In genomic region chr5:68499952-68500351, GRCh38 we compare ENCODE assay signal across 29 cellular contexts.
DNase-seq lines count a peak whose midpoint lies in the region; ATAC-seq and TF ChIP-seq lines count a peak whose summit lies in the region.
"Had no signal": no experiment of that assay in that cellular context is flagged by ENCODE, and none has a peak within 500 bp of the region (broad histone marks: within the 10 kb centered on the region; RNA-seq: fewer than 3 reads in every experiment).

No MANE protein-coding gene starts in this region.

- H3K36me3 ChIP-seq in OCI-LY7 (ENCODE audit: insufficient read depth, low read length), result no peaks in the 10 kb centered on the region

- POLR2A ChIA-PET in OCI-LY7 (lab: Charles Lee), result interaction anchor here (0.7 kb wide), 1 partner anchor 1078 kb away, joined by 3 read pairs; no protein-coding TSS in a partner anchor

- BruUV-seq in OCI-LY7 (replicated peaks; lab: Mats Ljungman, UMichigan), result no TSS peak

- no peaks in the 10 kb centered on the region for H4K20me1 ChIP-seq in OCI-LY7 (ENCODE audit: insufficient read depth, low read length)

- H3K4me2 ChIP-seq in OCI-LY7 (ENCODE audit: low read length), result no peak overlapping the region

- no peaks in the 10 kb centered on the region for H3K27me3 Mint-ChIP-seq in activated naive CD8-positive, alpha-beta T cell treated with anti-CD3 and anti-CD28 coated beads for 36 hours

- H3K36me3 Mint-ChIP-seq in activated naive CD8-positive, alpha-beta T cell treated with anti-CD3 and anti-CD28 coated beads for 36 hours, result peaks cover 9% of the 10 kb centered on the region

- CTCF ChIA-PET in OCI-LY7 (lab: Charles Lee; ENCODE audit: unreplicated experiment), result no interaction called here

- no peaks in the 10 kb centered on the region for H3K79me2 ChIP-seq in OCI-LY7 (ENCODE audit: insufficient read depth, low read depth, low read length)

- peaks cover 24% of the 10 kb centered on the region for H3K9me3 Mint-ChIP-seq in activated naive CD8-positive, alpha-beta T cell treated with anti-CD3 and anti-CD28 coated beads for 36 hours

- H3K27ac Mint-ChIP-seq in activated naive CD8-positive, alpha-beta T cell treated with anti-CD3 and anti-CD28 coated beads for 36 hours, result no peak overlapping the region
- H3K27ac Mint-ChIP-seq: activated naive CD4-positive, alpha-beta T cell treated with anti-CD3 and anti-CD28 coated beads for 36 hours; activated T-cell treated with anti-CD3 and anti-CD28 coated beads, Interleukin-2, amount 50 U/mL, for 72 hours; CD4-positive, alpha-beta memory T cell; H9 had no signal

- DNase-seq in AG10803 (ENCODE audit: low read depth) (peak; percentile 67), M059J (ENCODE audit: low read depth) (peak; percentile 64), cardiac fibroblast (ENCODE audit: low read depth in 2 of 2) (peak; percentile 55 to 64), omental fat pad (ENCODE audit: low spot score) (no peak), OCI-LY7 (ENCODE audit: low spot score) (no peak)
- no peak for DNase-seq in activated naive CD8-positive, alpha-beta T cell treated with anti-CD3 and anti-CD28 coated beads for 36 hours
- DNase-seq in activated CD8-positive, alpha-beta memory T cell treated with anti-CD3 and anti-CD28 coated beads, Interleukin-2, amount 50 U/mL, for 4 hours, result no peak
- DNase-seq: activated CD4-positive, alpha-beta T cell treated with anti-CD3 and anti-CD28 coated beads for 48 hours; activated naive CD4-positive, alpha-beta T cell treated with anti-CD3 and anti-CD28 coated beads for 36 hours; activated T-cell treated with anti-CD3 and anti-CD28 coated beads, Interleukin-2, amount 50 U/mL, for 72 hours; anterior cingulate cortex; CD4-positive, alpha-beta memory T cell; DMS153; foreskin melanocyte; GDM1; H9; Kasumi-1; left colon; mesendoderm; NCI-H1694; NCI-H2171; NCI-H524 treated with DMSO at 0.1 percent for 48 hours; RPMI8226; T-helper 2 cell had no signal

- no peak overlapping the region for H2AFZ ChIP-seq in OCI-LY7 (ENCODE audit: low read length)

- 0 out of 2 replicates have a peak, but pooled peaks cover 4% of the 10 kb centered on the region for H3K9me3 ChIP-seq in OCI-LY7 (ENCODE audit: low read length)

- H3K4me3 ChIP-seq in AG10803 (ENCODE audit: low read length) (no peak overlapping the region), cardiac fibroblast (replicated peaks in 1 of 2; ENCODE audit: low read depth in 2 of 2, low read length in 2 of 2) (no peak overlapping the region), OCI-LY7 (ENCODE audit: low read depth, low read length, poor library complexity, severe bottlenecking) (no peak overlapping the region)
- H3K4me3 ChIP-seq: SK-N-MC, skin epidermis had no signal

- no peak overlapping the region for H3K4me3 Mint-ChIP-seq in activated naive CD8-positive, alpha-beta T cell treated with anti-CD3 and anti-CD28 coated beads for 36 hours
- H3K4me3 Mint-ChIP-seq: activated naive CD4-positive, alpha-beta T cell treated with anti-CD3 and anti-CD28 coated beads for 36 hours; activated T-cell treated with anti-CD3 and anti-CD28 coated beads, Interleukin-2, amount 50 U/mL, for 72 hours; CD4-positive, alpha-beta memory T cell; central memory CD8-positive, alpha-beta T cell; H9 had no signal

- H3K4me1 ChIP-seq in OCI-LY7 (ENCODE audit: insufficient read depth, low read length, poor library complexity, severe bottlenecking), result no peaks in the 10 kb centered on the region

- no peaks in the 10 kb centered on the region for H3K9me2 ChIP-seq in OCI-LY7 (ENCODE audit: insufficient read depth, low read length)

- H3K4me1 Mint-ChIP-seq in activated naive CD8-positive, alpha-beta T cell treated with anti-CD3 and anti-CD28 coated beads for 36 hours, result no peaks in the 10 kb centered on the region
- H3K4me1 Mint-ChIP-seq: CD4-positive, alpha-beta memory T cell; central memory CD8-positive, alpha-beta T cell; H9 had no signal

- no peak overlapping the region for H3K27ac ChIP-seq in OCI-LY7 (ENCODE audit: low read depth, low read length, poor library complexity, severe bottlenecking)
- H3K27ac ChIP-seq: SK-N-MC, skin epidermis, VCaP had no signal

- ATAC-seq in omental fat pad (ENCODE audit: low FRiP score) (peak; percentile 71), GM19397 (IDR thresholded peaks at IDR 0.05; ENCODE audit: unreplicated experiment) (no peak)
- ATAC-seq: activated T-cell treated with anti-CD3 and anti-CD28 coated beads, Interleukin-2, amount 50 U/mL, for 72 hours; left colon had no signal

- intact Hi-C loops in OCI-LY7 (cut with micrococcal nuclease; ENCODE audit: unreplicated experiment), result no loop called here

- TF ChIP-seq CTCF in AG10803 (conservative IDR thresholded peaks at IDR 0.05; ENCODE audit: low read length) (no peak), cardiac fibroblast (IDR thresholded peaks at IDR 0.05; ENCODE audit: low read depth, low read length) (no peak), omental fat pad (IDR thresholded peaks at IDR 0.05) (no peak), OCI-LY7 (conservative IDR thresholded peaks at IDR 0.05; ENCODE audit: low read length) (no peak)

Comparison
In these comparisons a context has a peak if more than half of its experiments do, and no peak if none do; other contexts are left out.
1. DNase-seq: peak in AG10803 (single experiment), M059J (single experiment) and cardiac fibroblast (2 of 2); none in omental fat pad (single experiment), OCI-LY7 (single experiment), activated naive CD8-positive, alpha-beta T cell treated with anti-CD3 and anti-CD28 coated beads for 36 hours (single experiment) and activated CD8-positive, alpha-beta memory T cell treated with anti-CD3 and anti-CD28 coated beads, Interleukin-2, amount 50 U/mL, for 4 hours (single experiment).